In the genomic region with DNA sequence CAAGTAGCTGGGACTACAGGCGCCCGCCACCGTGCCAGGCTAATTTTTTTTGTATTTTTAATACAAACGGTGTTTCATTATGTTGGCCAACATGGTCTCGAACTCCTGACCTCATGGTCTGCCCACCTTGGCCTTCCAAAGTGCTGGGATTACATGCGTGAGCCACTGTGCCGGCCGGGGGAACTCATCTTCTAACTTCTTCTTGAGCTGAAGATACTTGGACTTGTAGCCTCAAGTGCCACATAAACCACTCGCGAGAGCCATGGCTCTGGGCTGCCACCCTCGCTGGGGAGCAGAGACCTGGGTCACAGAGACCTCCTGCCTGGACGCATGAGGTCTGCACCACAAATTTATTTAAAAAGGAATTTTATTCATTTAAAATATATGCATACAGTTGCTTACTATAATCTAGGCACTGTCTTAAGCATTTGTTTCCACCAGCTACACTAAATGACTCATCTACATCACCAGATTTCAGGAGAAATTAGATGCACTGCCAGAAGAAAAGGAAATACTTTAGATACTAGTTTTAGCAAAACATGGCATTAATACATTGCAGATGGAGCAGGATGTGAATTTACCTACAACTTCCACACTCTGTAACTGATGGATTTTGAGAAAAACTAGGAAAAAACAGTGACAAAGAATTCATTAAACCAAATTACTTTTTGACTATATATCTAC, we compare ENCODE assay signal across 2 cellular contexts.
TF ChIP-seq lines count a peak whose summit lies in the region.

No MANE protein-coding gene starts in this region.

TF ChIP-seq in K562, 482 proteins besides CTCF, POLR2A, EP300 and RAD21:
- TF ChIP-seq ATF3 (IDR thresholded peaks at IDR 0.05) (peak; percentile 43), ATF3 (CRISPR knock-in tag; conservative IDR thresholded peaks at IDR 0.05) (no peak), MYC (IDR thresholded peaks at IDR 0.05; ENCODE audit: low read depth, low read length) (no peak), MYC (CRISPR knock-in tag; IDR thresholded peaks at IDR 0.05; ENCODE audit: borderline replicate concordance, low read depth) (no peak), SOX6 (IDR thresholded peaks at IDR 0.05) (no peak), GTF2B (IDR thresholded peaks at IDR 0.05; ENCODE audit: extremely low read depth, insufficient read length) (no peak)
TF ChIP-seq in K562: peak in this region for 1.

TF ChIP-seq in GM12891, 5 proteins besides CTCF, POLR2A, EP300 and RAD21:
- TF ChIP-seq TAF1 (IDR thresholded peaks at IDR 0.05; ENCODE audit: low read depth, low read length) (no peak), PAX5 (IDR thresholded peaks at IDR 0.05; ENCODE audit: insufficient read depth, low read length, severe bottlenecking) (no peak), POU2F2 (IDR thresholded peaks at IDR 0.05; ENCODE audit: low read depth, low read length) (no peak), POLR2AphosphoS5 (IDR thresholded peaks at IDR 0.05; ENCODE audit: low read depth, low read length) (no peak), SPI1 (IDR thresholded peaks at IDR 0.05; ENCODE audit: low read depth, low read length) (no peak)
